In genomic region chr14:71650187-71650586, GRCh38 we compare ENCODE assay signal across 19 cellular contexts.
A peak's percentile ranks its signal among the peaks of the same experiment; 100 is the strongest.
DNase-seq lines count a peak whose midpoint lies in the region; ATAC-seq and TF ChIP-seq lines count a peak whose summit lies in the region.
"Had no signal": no experiment of that assay in that cellular context is flagged by ENCODE, and none has a peak within 500 bp of the region (broad histone marks: within the 10 kb centered on the region; RNA-seq: fewer than 3 reads in every experiment).

No MANE protein-coding gene starts in this region.

- DNase-seq in ELR (ENCODE audit: low read depth) (peak; percentile 31), osteocyte (ENCODE audit: extremely low spot score, unreplicated experiment) (no peak), H7 (no peak), iPS-NIHi7 (ENCODE audit: extremely low spot score) (no peak)
- DNase-seq: DMS 273 treated with DMSO at 0.1 percent for 48 hours, KG1, NCI-H1436, NCI-H2081, NCI-H510A treated with DMSO at 0.1 percent for 48 hours, NCI-H82, PC-3 had no signal

- H3K27ac ChIP-seq in VCaP (peak overlapping the region; percentile 83), cingulate gyrus (ENCODE audit: low read depth, low read length) (peak overlapping the region; percentile 30)
- H3K27ac ChIP-seq: A549 had no signal

- no peak for ATAC-seq in GM21786 (IDR thresholded peaks at IDR 0.05; ENCODE audit: unreplicated experiment)
- no peak for ATAC-seq in stimulated activated memory B cell treated with anti-CD40 and anti-IgM and Interleukin-4, amounts not matched to agents 10 μg/mL and 1 μg/mL and 100 μg/mL, for 72 hours
- ATAC-seq: A549, PC-3 had no signal

- TF ChIP-seq CTCF in VCaP (conservative IDR thresholded peaks at IDR 0.05) (no peak), osteocyte (IDR thresholded peaks at IDR 0.05) (no peak)

- no peaks in the 10 kb centered on the region for H3K27me3 Mint-ChIP-seq in osteocyte (ENCODE audit: unreplicated experiment)
- H3K27me3 Mint-ChIP-seq in stimulated activated memory B cell treated with anti-CD40 and anti-IgM and Interleukin-4, amounts not matched to agents 10 μg/mL and 1 μg/mL and 100 μg/mL, for 72 hours: no peaks in the 10 kb centered on the region

- H3K4me3 Mint-ChIP-seq in osteocyte (ENCODE audit: unreplicated experiment): no peak overlapping the region
- H3K4me3 Mint-ChIP-seq in stimulated activated memory B cell treated with anti-CD40 and anti-IgM and Interleukin-4, amounts not matched to agents 10 μg/mL and 1 μg/mL and 100 μg/mL, for 72 hours: no peak overlapping the region
- H3K4me3 Mint-ChIP-seq: CD14-positive monocyte had no signal

- peaks cover 34% of the 10 kb centered on the region for H3K4me1 Mint-ChIP-seq in osteocyte (ENCODE audit: unreplicated experiment)
- H3K4me1 Mint-ChIP-seq in stimulated activated memory B cell treated with anti-CD40 and anti-IgM and Interleukin-4, amounts not matched to agents 10 μg/mL and 1 μg/mL and 100 μg/mL, for 72 hours: no peaks in the 10 kb centered on the region

- peaks cover 30% of the 10 kb centered on the region for H3K36me3 Mint-ChIP-seq in osteocyte (ENCODE audit: unreplicated experiment)
- peaks cover 82% of the 10 kb centered on the region for H3K36me3 Mint-ChIP-seq in stimulated activated memory B cell treated with anti-CD40 and anti-IgM and Interleukin-4, amounts not matched to agents 10 μg/mL and 1 μg/mL and 100 μg/mL, for 72 hours

- H3K27ac Mint-ChIP-seq in osteocyte (ENCODE audit: unreplicated experiment): peak overlapping the region; percentile 84
- no peak overlapping the region for H3K27ac Mint-ChIP-seq in stimulated activated memory B cell treated with anti-CD40 and anti-IgM and Interleukin-4, amounts not matched to agents 10 μg/mL and 1 μg/mL and 100 μg/mL, for 72 hours
- H3K27ac Mint-ChIP-seq: CD14-positive monocyte had no signal

- H3K36me3 ChIP-seq in H7 (replicated peaks; ENCODE audit: control insufficient read depth, insufficient read depth, low read length): no peaks in the 10 kb centered on the region; the same call in 1 of the 2 replicates
- H3K36me3 ChIP-seq: HAP-1 had no signal

- no peak overlapping the region for H3K4me3 ChIP-seq in H7 (ENCODE audit: insufficient read depth, low read depth, low read length)
- H3K4me3 ChIP-seq: A549, HAP-1, SJSA1 had no signal

- H3K27me3 ChIP-seq in H7 (ENCODE audit: control insufficient read depth, insufficient read depth, low read length): no peaks in the 10 kb centered on the region
- H3K27me3 ChIP-seq: SJSA1 had no signal

- H3K9me3 Mint-ChIP-seq in osteocyte (ENCODE audit: unreplicated experiment): peaks cover 18% of the 10 kb centered on the region
- peaks cover 11% of the 10 kb centered on the region for H3K9me3 Mint-ChIP-seq in stimulated activated memory B cell treated with anti-CD40 and anti-IgM and Interleukin-4, amounts not matched to agents 10 μg/mL and 1 μg/mL and 100 μg/mL, for 72 hours
